Comparison of ENCODE assay signal across 22 cellular contexts in genomic region chr13:112771877-112772538, GRCh38.
DNase-seq lines count a peak whose midpoint lies in the region; ATAC-seq and TF ChIP-seq lines count a peak whose summit lies in the region.
"Had no signal": no experiment of that assay in that cellular context is flagged by ENCODE, and none has a peak within 500 bp of the region (broad histone marks: within the 10 kb centered on the region; RNA-seq: fewer than 3 reads in every experiment).

No MANE protein-coding gene starts in this region.

- no peak for DNase-seq in heart left ventricle
- DNase-seq in left ventricle myocardium superior = no peak
- DNase-seq in NCI-H146 treated with DMSO at 0.1 percent for 48 hours (lab: John Stamatoyannopoulos, UW; ENCODE audit: unreplicated experiment) = peak; percentile 5
- peak; percentile 63 for DNase-seq in lower lobe of right lung
- DNase-seq in type B pancreatic cell (ENCODE audit: extremely low spot score, unreplicated experiment) = no peak
- DNase-seq in neuronal stem cell (ENCODE audit: low spot score) = no peak
- no peak for DNase-seq in nucleus accumbens (lab: John Stamatoyannopoulos, UW)
- no peak for DNase-seq in stimulated activated CD8-positive, alpha-beta memory T cell treated with anti-CD3 and anti-CD28 coated beads, Interleukin-4, amount 100 ng/mL, for 48 hours
- DNase-seq: activated CD4-positive, alpha-beta T cell treated with anti-CD3 and anti-CD28 coated beads for 36 hours; erythroblast; foreskin melanocyte; HCEC 1CT; islet precursor cell; mesendoderm; NCI-H187; NCI-H524; stimulated activated CD4-positive, alpha-beta T cell treated with anti-CD3 and anti-CD28 coated beads, Interleukin-12 subunit alpha, Interleukin-12 subunit beta, amount 100 ng/mL, for 4 hours; SW 1271 had no signal

- no peak overlapping the region for H2BK15ac ChIP-seq in neuronal stem cell (ENCODE audit: low read length)

- no peak overlapping the region for H2BK120ac ChIP-seq in neuronal stem cell (ENCODE audit: low read depth, low read length)

- no peak for TF ChIP-seq CTCF in heart left ventricle (IDR thresholded peaks at IDR 0.05)
- TF ChIP-seq CTCF in lower lobe of right lung (IDR thresholded peaks at IDR 0.05) = no peak
- no peak for TF ChIP-seq CTCF in type B pancreatic cell (conservative IDR thresholded peaks at IDR 0.05)

- H3K27ac Mint-ChIP-seq in type B pancreatic cell = peak overlapping the region; percentile 69
- H3K27ac Mint-ChIP-seq: activated CD4-positive, alpha-beta T cell treated with anti-CD3 and anti-CD28 coated beads for 36 hours; activated naive CD4-positive, alpha-beta T cell treated with anti-CD3 and anti-CD28 coated beads, Interleukin-2, amount 50 U/mL, for 24 hours had no signal

- H3K4me3 ChIP-seq in heart left ventricle (no peak overlapping the region), lower lobe of right lung (no peak overlapping the region), neuronal stem cell (ENCODE audit: low read length in 2 of 2) (no peak overlapping the region)
- H3K4me3 ChIP-seq: ascending aorta, vagina had no signal

- H3K27me3 ChIP-seq in heart left ventricle = no peaks in the 10 kb centered on the region
- H3K27me3 ChIP-seq in lower lobe of right lung (ENCODE audit: low read depth) = no peaks in the 10 kb centered on the region
- peaks cover 0 to 4% (median 0%) of the 10 kb centered on the region in 3 experiments for H3K27me3 ChIP-seq in neuronal stem cell (ENCODE audit: control insufficient read depth in 3 of 3, insufficient read depth in 3 of 3, low read depth in 1 of 3, low read length in 3 of 3)
- H3K27me3 ChIP-seq: ascending aorta, vagina had no signal

- peaks cover 4% of the 10 kb centered on the region for H3K36me3 Mint-ChIP-seq in type B pancreatic cell

- no peaks in the 10 kb centered on the region for H3K9me3 ChIP-seq in heart left ventricle
- no peaks in the 10 kb centered on the region for H3K9me3 ChIP-seq in lower lobe of right lung
- no peaks in the 10 kb centered on the region for H3K9me3 ChIP-seq in neuronal stem cell (replicated peaks in 1 of 2; ENCODE audit: control insufficient read depth in 2 of 2, insufficient read depth in 1 of 2, low read depth in 1 of 2, low read length in 2 of 2)
- H3K9me3 ChIP-seq: ascending aorta, vagina had no signal

- no peak overlapping the region for H2BK5ac ChIP-seq in neuronal stem cell (ENCODE audit: low read length)

- no peak overlapping the region for H3K18ac ChIP-seq in neuronal stem cell (ENCODE audit: low read length)

- no peak overlapping the region for H3K4me3 Mint-ChIP-seq in type B pancreatic cell
- H3K4me3 Mint-ChIP-seq: activated CD4-positive, alpha-beta T cell treated with anti-CD3 and anti-CD28 coated beads for 36 hours; activated naive CD4-positive, alpha-beta T cell treated with anti-CD3 and anti-CD28 coated beads, Interleukin-2, amount 50 U/mL, for 24 hours; nephron had no signal

- peaks cover 34% of the 10 kb centered on the region for H3K4me1 Mint-ChIP-seq in type B pancreatic cell (ENCODE audit: unreplicated experiment)

- no peak overlapping the region for H2AK5ac ChIP-seq in neuronal stem cell (ENCODE audit: low read depth, low read length)

- H3K23ac ChIP-seq in neuronal stem cell (ENCODE audit: low read depth, low read length, poor library complexity) = no peak overlapping the region

- no peaks in the 10 kb centered on the region for H3K27me3 Mint-ChIP-seq in type B pancreatic cell
- H3K27me3 Mint-ChIP-seq: activated CD4-positive, alpha-beta T cell treated with anti-CD3 and anti-CD28 coated beads for 36 hours; activated naive CD4-positive, alpha-beta T cell treated with anti-CD3 and anti-CD28 coated beads, Interleukin-2, amount 50 U/mL, for 24 hours had no signal

- H4K8ac ChIP-seq in neuronal stem cell (ENCODE audit: low read depth, low read length) = no peak overlapping the region

- H4K91ac ChIP-seq in neuronal stem cell (ENCODE audit: low read depth, low read length, poor library complexity) = no peak overlapping the region

- no peak for TF ChIP-seq POLR2A in heart left ventricle (IDR thresholded peaks at IDR 0.05)

- no peaks in the 10 kb centered on the region for H3K9me3 Mint-ChIP-seq in type B pancreatic cell
- H3K9me3 Mint-ChIP-seq: activated naive CD4-positive, alpha-beta T cell treated with anti-CD3 and anti-CD28 coated beads, Interleukin-2, amount 50 U/mL, for 24 hours; nephron had no signal

- no peak overlapping the region for H2BK12ac ChIP-seq in neuronal stem cell (ENCODE audit: low read length)

- peak overlapping the region in 11 of 12 donors; percentile 44 to 85 (median 65) for H3K27ac ChIP-seq in heart left ventricle
- peak overlapping the region; percentile 3 for H3K27ac ChIP-seq in lower lobe of right lung
- H3K27ac ChIP-seq in neuronal stem cell (replicated peaks; ENCODE audit: low read length) = no peak overlapping the region
- H3K27ac ChIP-seq: ascending aorta, vagina had no signal

- H3K36me3 ChIP-seq in heart left ventricle (no peaks in the 10 kb centered on the region), lower lobe of right lung (peaks cover 16% of the 10 kb centered on the region), neuronal stem cell (replicated peaks in 1 of 2; ENCODE audit: control insufficient read depth in 2 of 2, insufficient read depth in 2 of 2, low read length in 2 of 2) (no peaks in the 10 kb centered on the region)
- H3K36me3 ChIP-seq: ascending aorta, vagina had no signal

- no peak overlapping the region for H3K14ac ChIP-seq in neuronal stem cell (ENCODE audit: low read length)

- no peak overlapping the region for H2AFZ ChIP-seq in neuronal stem cell (ENCODE audit: low read length)

- no peak overlapping the region for H3K4me2 ChIP-seq in neuronal stem cell (ENCODE audit: insufficient read depth, low read length, poor library complexity, severe bottlenecking)

- 48 to 76% (median 66%) methylated on average over 18 of the region's 18 CpGs for WGBS in heart left ventricle, 4 donors
- WGBS in neuronal stem cell (ENCODE audit: extremely low coverage in 2 of 2, insufficient read length in 2 of 2, insufficient replicate concordance in 1 of 2), 2 donors = no CpG with 5 or more reads among the region's 18 CpGs

- intact Hi-C loops in heart left ventricle (cut with DNase I) = no loop called here
- intact Hi-C loops in left ventricle myocardium superior (cut with micrococcal nuclease) = no loop called here
- intact Hi-C loops in lower lobe of right lung (cut with DNase I) = no loop called here

- H3K4me1 ChIP-seq in heart left ventricle (peaks cover 0 to 85% (median 30%) of the 10 kb centered on the region in 12 donors), lower lobe of right lung (peaks cover 44% of the 10 kb centered on the region), neuronal stem cell (ENCODE audit: control insufficient read depth in 2 of 2, insufficient read depth in 1 of 2, low read depth in 1 of 2, low read length in 2 of 2) (peaks cover 0 to 28% of the 10 kb centered on the region in 2 donors)
- H3K4me1 ChIP-seq: ascending aorta, vagina had no signal

- no peak overlapping the region for H3K9ac ChIP-seq in neuronal stem cell (ENCODE audit: low read depth, low read length, poor library complexity)

- peaks cover 6% of the 10 kb centered on the region for H3K79me1 ChIP-seq in neuronal stem cell (ENCODE audit: low read depth, low read length)

- ATAC-seq in heart left ventricle (no peak), left ventricle myocardium superior (no peak), lower lobe of right lung (peak in 1 of 2 donors; percentile 35)
- ATAC-seq: activated CD4-positive, alpha-beta T cell treated with anti-CD3 and anti-CD28 coated beads for 36 hours had no signal

- no peak overlapping the region for H3K4ac ChIP-seq in neuronal stem cell (ENCODE audit: low read length)

Comparison
In these comparisons a context has a peak if more than half of its experiments do, and no peak if none do; other contexts are left out.
1. DNase-seq: peak in NCI-H146 treated with DMSO at 0.1 percent for 48 hours (single experiment) and lower lobe of right lung (single experiment); none in heart left ventricle (0 of 5), left ventricle myocardium superior (single experiment), type B pancreatic cell (single experiment), neuronal stem cell (single experiment), nucleus accumbens (0 of 56) and stimulated activated CD8-positive, alpha-beta memory T cell treated with anti-CD3 and anti-CD28 coated beads, Interleukin-4, amount 100 ng/mL, for 48 hours (single experiment).